ENCODE assay signal across 14 cellular contexts in the genomic region with DNA sequence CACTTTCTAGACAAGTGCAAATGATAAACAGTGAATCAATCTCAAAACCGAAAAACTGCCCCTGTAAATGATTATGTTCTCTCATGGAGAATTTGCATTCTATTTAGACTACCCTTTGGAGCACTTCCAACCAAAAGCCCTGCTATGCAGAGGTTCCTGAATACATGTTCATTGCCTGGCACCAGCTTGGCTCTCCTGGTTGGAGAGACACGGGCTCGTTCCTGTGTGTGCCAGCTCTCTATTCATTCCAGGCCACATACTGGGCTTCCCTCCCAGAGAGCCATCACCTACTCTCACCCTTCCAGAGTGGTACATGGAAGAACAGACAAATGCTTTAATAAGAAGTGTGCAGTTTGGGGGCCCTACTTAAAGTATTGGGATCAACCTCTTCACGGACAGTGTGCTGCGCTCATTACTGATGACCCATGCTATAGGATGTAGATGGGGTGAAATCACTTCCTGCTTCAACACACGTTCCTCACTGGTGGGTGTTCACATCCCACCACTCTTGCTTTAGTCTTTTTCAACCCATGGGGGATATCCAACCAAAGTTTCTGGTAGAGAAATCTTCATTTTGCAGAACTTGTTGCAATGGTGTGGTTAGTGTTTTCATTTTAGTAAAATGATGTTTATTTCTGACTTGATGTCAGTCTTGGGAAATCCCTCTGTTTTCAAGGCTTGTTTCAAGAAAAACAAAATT. TPM values are rescaled to one million over a fixed set of nuclear protein-coding genes. Genes with fewer than 3 reads are reported as not detected.
DNase-seq lines count a peak whose midpoint lies in the region; ATAC-seq and TF ChIP-seq lines count a peak whose summit lies in the region.
"Had no signal": no experiment of that assay in that cellular context is flagged by ENCODE, and none has a peak within 500 bp of the region (broad histone marks: within the 10 kb centered on the region; RNA-seq: fewer than 3 reads in every experiment).

No MANE protein-coding gene starts in this region.

- TF ChIP-seq CTCF in KMS-11 (conservative IDR thresholded peaks at IDR 0.05; ENCODE audit: low read depth, low read length) (no peak), lower lobe of right lung (IDR thresholded peaks at IDR 0.05) (no peak)

- no peaks in the 10 kb centered on the region for H3K27me3 ChIP-seq in KMS-11 (ENCODE audit: insufficient read depth, low read depth)
- H3K27me3 ChIP-seq in lower lobe of right lung (ENCODE audit: low read depth): no peaks in the 10 kb centered on the region
- H3K27me3 ChIP-seq: Peyer's patch had no signal

- DNase-seq in dermis blood vessel endothelial cell: peak; percentile 30
- no peak for DNase-seq in lower lobe of right lung
- DNase-seq in NCI-H1092 treated with DMSO at 0.1 percent for 48 hours (lab: John Stamatoyannopoulos, UW): no peak
- DNase-seq in NCI-H2107 (lab: John Stamatoyannopoulos, UW): no peak
- no peak for DNase-seq in SW480 (ENCODE audit: low spot score)
- no peak for DNase-seq in stimulated activated CD4-positive, alpha-beta T cell treated with anti-CD3 and anti-CD28 coated beads, Interleukin-2, amount 100 ng/mL, for 24 hours
- DNase-seq: Caco-2; effector memory CD4-positive, alpha-beta T cell; GOT3; NCI-H187 treated with DMSO at 0.1 percent for 48 hours; Peyer's patch; stimulated activated CD4-positive, alpha-beta T cell treated with anti-CD3 and anti-CD28 coated beads, Interleukin-4, amount 100 ng/mL, for 4 hours had no signal

- H3K4me2 ChIP-seq in KMS-11: no peak overlapping the region

- ATAC-seq in lower lobe of right lung: no peak

- no peaks in the 10 kb centered on the region for H3K9me3 ChIP-seq in lower lobe of right lung
- H3K9me3 ChIP-seq: Caco-2, Peyer's patch had no signal

- no peak overlapping the region for H3K4me3 ChIP-seq in KMS-11 (IDR thresholded peaks at IDR 0.05; ENCODE audit: insufficient read depth, low read depth, low read length)
- H3K4me3 ChIP-seq in lower lobe of right lung: peak overlapping the region; percentile 66

- peaks cover 55% of the 10 kb centered on the region for H3K4me1 ChIP-seq in KMS-11 (ENCODE audit: low read depth, poor library complexity, severe bottlenecking)
- peaks cover 90% of the 10 kb centered on the region for H3K4me1 ChIP-seq in lower lobe of right lung

- no peak overlapping the region for H2AFZ ChIP-seq in KMS-11 (ENCODE audit: low read depth)

- H3K9ac ChIP-seq in KMS-11: no peak overlapping the region

- intact Hi-C loops in lower lobe of right lung (cut with DNase I): loop anchor here (10.0 kb wide), 1 partner anchor 194 kb away; no protein-coding TSS in a partner anchor

- H3K27ac ChIP-seq in KMS-11 (peak overlapping the region; percentile 78; the same call in 1 of the 2 replicates), lower lobe of right lung (peak overlapping the region; percentile 89), temporal lobe (ENCODE audit: low read depth, low read length) (peak overlapping the region; percentile 95)

- H3K79me2 ChIP-seq in KMS-11 (ENCODE audit: insufficient read depth, low read depth): no peaks in the 10 kb centered on the region

- H4K20me1 ChIP-seq in KMS-11 (ENCODE audit: insufficient read depth): no peaks in the 10 kb centered on the region

- H3K36me3 ChIP-seq in KMS-11 (ENCODE audit: insufficient read depth) (no peaks in the 10 kb centered on the region), lower lobe of right lung (peaks cover 21% of the 10 kb centered on the region)

RNA-seq across cellular contexts. Expression of a gene that starts 38.5 kb away (rescaled TPM):
- total RNA-seq in dermis blood vessel endothelial cell: 34.3 and 35.4 TPM in 2 replicates
- 69.8 TPM for total RNA-seq in lower lobe of right lung
- 26.6 TPM for total RNA-seq in temporal lobe
